1 cellular context compared by ENCODE assay signal in genomic region chr12:93689076-93689834, GRCh38.
TF ChIP-seq lines count a peak whose summit lies in the region.

No MANE protein-coding gene starts in this region.

TF ChIP-seq in GM23338, 12 proteins besides CTCF, POLR2A, EP300 and RAD21 (continued from another document):
- TF ChIP-seq ETS1 (IDR thresholded peaks at IDR 0.05), result no peak
- no peak for TF ChIP-seq REST (IDR thresholded peaks at IDR 0.05; ENCODE audit: unreplicated experiment)
- TF ChIP-seq ZNF114 (CRISPR knock-in tag; IDR thresholded peaks at IDR 0.05), result no peak
- no peak for TF ChIP-seq EZH2 (IDR thresholded peaks at IDR 0.05; ENCODE audit: low read depth, unreplicated experiment)
- no peak for TF ChIP-seq ZNF331 (CRISPR knock-in tag; IDR thresholded peaks at IDR 0.05; ENCODE audit: low read depth)
TF ChIP-seq in GM23338: peak in this region for 0.
